1 cellular context compared by ENCODE assay signal in the genomic region with DNA sequence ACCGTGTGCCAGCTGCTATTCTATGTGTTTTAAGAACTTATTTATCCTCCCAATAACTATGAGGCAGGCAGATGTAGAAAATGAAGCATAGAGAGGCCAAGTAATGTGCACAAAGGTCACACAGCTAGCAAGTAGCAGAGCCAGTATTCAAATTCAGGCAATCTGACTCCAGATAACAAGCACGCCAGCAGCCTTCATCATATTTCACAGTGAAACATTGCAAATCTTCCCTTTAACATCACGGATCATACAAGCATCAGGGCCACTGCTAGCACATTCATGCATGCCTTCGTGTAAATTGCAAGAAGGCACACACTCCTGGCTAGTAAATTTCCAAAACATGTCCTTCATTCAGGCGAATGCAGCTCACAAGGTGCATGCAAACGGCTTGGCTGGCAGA.
TF ChIP-seq lines count a peak whose summit lies in the region.

No MANE protein-coding gene starts in this region.

TF ChIP-seq in H1, 55 proteins besides CTCF, POLR2A, EP300 and RAD21 (continued from another document):
- no peak for TF ChIP-seq BCL11A (IDR thresholded peaks at IDR 0.05; ENCODE audit: low read depth in 2 of 2, low read length in 2 of 2)
- TF ChIP-seq EZH2 (IDR thresholded peaks at IDR 0.05; ENCODE audit: low read depth, low read length, severe bottlenecking), result no peak
- TF ChIP-seq, protein P1, sequence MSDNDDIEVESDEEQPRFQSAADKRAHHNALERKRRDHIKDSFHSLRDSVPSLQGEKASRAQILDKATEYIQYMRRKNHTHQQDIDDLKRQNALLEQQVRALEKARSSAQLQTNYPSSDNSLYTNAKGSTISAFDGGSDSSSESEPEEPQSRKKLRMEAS (IDR thresholded peaks at IDR 0.05), result no peak
- TF ChIP-seq JUN (IDR thresholded peaks at IDR 0.05; ENCODE audit: low read depth, low read length), result no peak
- TF ChIP-seq, protein P2, sequence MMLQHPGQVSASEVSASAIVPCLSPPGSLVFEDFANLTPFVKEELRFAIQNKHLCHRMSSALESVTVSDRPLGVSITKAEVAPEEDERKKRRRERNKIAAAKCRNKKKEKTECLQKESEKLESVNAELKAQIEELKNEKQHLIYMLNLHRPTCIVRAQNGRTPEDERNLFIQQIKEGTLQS (IDR thresholded peaks at IDR 0.05; ENCODE audit: insufficient read depth, low read depth, low read length), result no peak
- no peak for TF ChIP-seq SP4 (IDR thresholded peaks at IDR 0.05; ENCODE audit: low read length)
- no peak for TF ChIP-seq POLR2AphosphoS5 (IDR thresholded peaks at IDR 0.05; ENCODE audit: low read depth, low read length)
- no peak for TF ChIP-seq SIX5 (IDR thresholded peaks at IDR 0.05; ENCODE audit: low read depth, low read length)
- no peak for TF ChIP-seq NRF1 (IDR thresholded peaks at IDR 0.05; ENCODE audit: low read depth, low read length)
- no peak for TF ChIP-seq PHF8 (conservative IDR thresholded peaks at IDR 0.05; ENCODE audit: low read depth, low read length)
